Comparison of ENCODE assay signal across 18 cellular contexts in genomic region chr16:15533386-15533785, GRCh38.
DNase-seq lines count a peak whose midpoint lies in the region; ATAC-seq and TF ChIP-seq lines count a peak whose summit lies in the region.
"Had no signal": no experiment of that assay in that cellular context is flagged by ENCODE, and none has a peak within 500 bp of the region (broad histone marks: within the 10 kb centered on the region; RNA-seq: fewer than 3 reads in every experiment).

No MANE protein-coding gene starts in this region.

- no peak overlapping the region for H3K4ac ChIP-seq in mesenchymal stem cell (ENCODE audit: low read depth in 1 of 2, low read length in 2 of 2)

- H4K8ac ChIP-seq in mesenchymal stem cell (ENCODE audit: low read length), result no peak overlapping the region

- TF ChIP-seq CTCF in WTC11 (IDR thresholded peaks at IDR 0.05) (no peak), neural progenitor cell (IDR thresholded peaks at IDR 0.05) (no peak)

- peaks cover 0 to 7% (median 0%) of the 10 kb centered on the region in 11 experiments; a peak in 3 of 22 replicates for H3K36me3 ChIP-seq in BLaER1 treated with 17β-estradiol and CSF1 and Interleukin-3, amounts not matched to agents 10 nM and 100 nM
- H3K36me3 ChIP-seq in H7 (replicated peaks; ENCODE audit: control insufficient read depth, insufficient read depth, low read length) (no peaks in the 10 kb centered on the region), mesenchymal stem cell (ENCODE audit: control insufficient read depth in 1 of 2, insufficient read depth in 2 of 2, low read depth in 1 of 2, low read length in 2 of 2) (peaks cover 12 to 73% of the 10 kb centered on the region in 2 experiments), neural progenitor cell (no peaks in the 10 kb centered on the region)
- H3K36me3 ChIP-seq: BE2C had no signal

- H3K14ac ChIP-seq in mesenchymal stem cell (ENCODE audit: low read length in 2 of 2), result no peak overlapping the region

- H3K4me3 Mint-ChIP-seq in WTC11 (no peak overlapping the region), neural progenitor cell (no peak overlapping the region)
- H3K4me3 Mint-ChIP-seq: CD8-positive, alpha-beta memory T cell had no signal

- peaks cover 0 to 34% (median 0%) of the 10 kb centered on the region in 11 experiments; a peak in 9 of 22 replicates for H3K9me3 ChIP-seq in BLaER1 treated with 17β-estradiol and CSF1 and Interleukin-3, amounts not matched to agents 10 nM and 100 nM (replicated peaks in 1 of 11)
- H3K9me3 ChIP-seq in mesenchymal stem cell (ENCODE audit: control insufficient read depth, low read length) (no peaks in the 10 kb centered on the region), neural progenitor cell (ENCODE audit: low read depth) (no peaks in the 10 kb centered on the region)
- H3K9me3 ChIP-seq: A549, BE2C, Caco-2 had no signal

- H3K4me3 ChIP-seq in BLaER1 treated with 17β-estradiol and CSF1 and Interleukin-3, amounts not matched to agents 10 nM and 100 nM, result no peak overlapping the region
- no peak overlapping the region for H3K4me3 ChIP-seq in H7 (ENCODE audit: insufficient read depth, low read depth, low read length)
- no peak overlapping the region for H3K4me3 ChIP-seq in mesenchymal stem cell (ENCODE audit: insufficient read depth in 1 of 2, low read depth in 1 of 2, low read length in 2 of 2)
- no peak overlapping the region for H3K4me3 ChIP-seq in neural progenitor cell
- H3K4me3 ChIP-seq: A549, GM12878 had no signal

- H3K4me2 ChIP-seq in BLaER1 treated with 17β-estradiol and CSF1 and Interleukin-3, amounts not matched to agents 10 nM and 100 nM, result peak overlapping the region; percentile 2 to 60 (median 44); a peak in 19 of 22 replicates
- no peak overlapping the region for H3K4me2 ChIP-seq in mesenchymal stem cell (ENCODE audit: low read length, poor library complexity, severe bottlenecking)
- H3K4me2 ChIP-seq in neural progenitor cell, result no peak overlapping the region
- H3K4me2 ChIP-seq: A549 had no signal

- no peak overlapping the region for H2BK15ac ChIP-seq in mesenchymal stem cell (ENCODE audit: low read depth, poor library complexity, severe bottlenecking)

- no peak overlapping the region for H3K27ac Mint-ChIP-seq in WTC11
- no peak overlapping the region for H3K27ac Mint-ChIP-seq in neural progenitor cell
- H3K27ac Mint-ChIP-seq: CD8-positive, alpha-beta memory T cell had no signal

- CTCF ChIA-PET in WTC11 (lab: Charles Lee), result no interaction called here

- H2BK5ac ChIP-seq in mesenchymal stem cell (ENCODE audit: low read depth, low read length, poor library complexity, severe bottlenecking), result no peak overlapping the region

- H3K27ac ChIP-seq in BLaER1 treated with 17β-estradiol and CSF1 and Interleukin-3, amounts not matched to agents 10 nM and 100 nM, result no peak overlapping the region
- H3K27ac ChIP-seq in mesenchymal stem cell (ENCODE audit: low read length, poor library complexity, severe bottlenecking), result no peak overlapping the region
- H3K27ac ChIP-seq in neural progenitor cell, result no peak overlapping the region
- H3K27ac ChIP-seq: A549, HL-60 had no signal

- H2BK12ac ChIP-seq in mesenchymal stem cell (ENCODE audit: low read length in 2 of 2), result no peak overlapping the region

- no peak overlapping the region for H4K91ac ChIP-seq in mesenchymal stem cell (ENCODE audit: low read length)

- H3K9ac ChIP-seq in BLaER1 treated with 17β-estradiol and CSF1 and Interleukin-3, amounts not matched to agents 10 nM and 100 nM, result no peak overlapping the region
- H3K9ac ChIP-seq in mesenchymal stem cell (ENCODE audit: low read length) (no peak overlapping the region), neural progenitor cell (no peak overlapping the region)

- no peaks in the 10 kb centered on the region for H3K27me3 ChIP-seq in BLaER1 treated with 17β-estradiol and CSF1 and Interleukin-3, amounts not matched to agents 10 nM and 100 nM
- H3K27me3 ChIP-seq in H7 (ENCODE audit: control insufficient read depth, insufficient read depth, low read length), result no peaks in the 10 kb centered on the region
- no peaks in the 10 kb centered on the region for H3K27me3 ChIP-seq in mesenchymal stem cell (ENCODE audit: control insufficient read depth in 1 of 2, insufficient read depth in 1 of 2, low read length in 2 of 2)
- H3K27me3 ChIP-seq in neural progenitor cell, result no peaks in the 10 kb centered on the region
- H3K27me3 ChIP-seq: BE2C had no signal

- H3K9me3 Mint-ChIP-seq in WTC11 (no peaks in the 10 kb centered on the region), neural progenitor cell (no peaks in the 10 kb centered on the region)
- H3K9me3 Mint-ChIP-seq: CD8-positive, alpha-beta memory T cell had no signal

- peaks cover 25% of the 10 kb centered on the region for H3K79me1 ChIP-seq in mesenchymal stem cell (replicated peaks; ENCODE audit: low read length, poor library complexity, severe bottlenecking)

- H3K18ac ChIP-seq in mesenchymal stem cell (ENCODE audit: low read depth in 1 of 2, low read length in 2 of 2), result no peak overlapping the region

- ATAC-seq in WTC11 (peak; percentile 90), GM19328 (IDR thresholded peaks at IDR 0.05; ENCODE audit: unreplicated experiment) (no peak)
- ATAC-seq: A549, GM12878 had no signal

- H3K4me1 ChIP-seq in BLaER1 treated with 17β-estradiol and CSF1 and Interleukin-3, amounts not matched to agents 10 nM and 100 nM, result peaks cover 7 to 11% (median 9%) of the 10 kb centered on the region in 10 experiments
- H3K4me1 ChIP-seq in mesenchymal stem cell (ENCODE audit: control insufficient read depth, insufficient read depth, low read depth, low read length), result no peaks in the 10 kb centered on the region
- no peaks in the 10 kb centered on the region for H3K4me1 ChIP-seq in neural progenitor cell
- H3K4me1 ChIP-seq: A549, BE2C, Caco-2 had no signal

- POLR2A ChIA-PET in WTC11 (lab: Charles Lee), result no interaction called here

- H3K27me3 Mint-ChIP-seq in WTC11 (ENCODE audit: low read depth) (no peaks in the 10 kb centered on the region; the same call in 1 of the 2 replicates), neural progenitor cell (ENCODE audit: insufficient read depth, low read depth) (no peaks in the 10 kb centered on the region)

- no peaks in the 10 kb centered on the region for H3F3A ChIP-seq in neural progenitor cell (ENCODE audit: low read depth)

- no peaks in the 10 kb centered on the region for H3K4me1 Mint-ChIP-seq in WTC11
- H3K4me1 Mint-ChIP-seq in neural progenitor cell, result peaks cover 15% of the 10 kb centered on the region
- H3K4me1 Mint-ChIP-seq: CD8-positive, alpha-beta memory T cell had no signal

- no peaks in the 10 kb centered on the region for H4K20me1 ChIP-seq in BLaER1 treated with 17β-estradiol and CSF1 and Interleukin-3, amounts not matched to agents 10 nM and 100 nM
- H4K20me1 ChIP-seq in neural progenitor cell (ENCODE audit: low read depth), result peaks cover 4% of the 10 kb centered on the region

- no peak overlapping the region for H2AK5ac ChIP-seq in mesenchymal stem cell (ENCODE audit: low read length, severe bottlenecking)

- H3K79me2 ChIP-seq in neural progenitor cell (ENCODE audit: low read depth), result no peaks in the 10 kb centered on the region

- H3K36me3 Mint-ChIP-seq in WTC11 (no peaks in the 10 kb centered on the region), neural progenitor cell (no peaks in the 10 kb centered on the region)
- H3K36me3 Mint-ChIP-seq: CD8-positive, alpha-beta memory T cell had no signal

- DNase-seq in H7 (peak; percentile 88), WTC11 (ENCODE audit: low spot score) (no peak), iPS-NIHi11 (ENCODE audit: low spot score) (peak; percentile 68), mesenchymal stem cell (no peak), neural progenitor cell (ENCODE audit: low spot score) (no peak)
- DNase-seq: BE2C; Caco-2; CD8-positive, alpha-beta memory T cell; DMS 273 treated with DMSO at 0.1 percent for 48 hours; DMS79; GOT3; HCEC 1CT; KBM-7 had no signal

- no peak overlapping the region for H3K23ac ChIP-seq in mesenchymal stem cell (ENCODE audit: low read length in 2 of 2)

- 93% methylated on average over 4 of the region's 4 CpGs for WGBS in mesenchymal stem cell

- H2BK120ac ChIP-seq in mesenchymal stem cell (ENCODE audit: low read depth, low read length), result no peak overlapping the region

- H2AFZ ChIP-seq in mesenchymal stem cell (ENCODE audit: low read depth, low read length) (no peak overlapping the region), neural progenitor cell (replicated peaks) (no peak overlapping the region)

TF ChIP-seq in WTC11, 78 proteins besides CTCF, POLR2A, EP300 and RAD21 (continues in another document):
- peak; percentile 67 for TF ChIP-seq NFYB (CRISPR knock-in tag; conservative IDR thresholded peaks at IDR 0.05; ENCODE audit: low read depth)
- TF ChIP-seq MXD4 (CRISPR knock-in tag; IDR thresholded peaks at IDR 0.05; ENCODE audit: borderline replicate concordance), result no peak
- no peak for TF ChIP-seq ZNF532 (CRISPR knock-in tag; IDR thresholded peaks at IDR 0.05; ENCODE audit: borderline replicate concordance)
- no peak for TF ChIP-seq GRHL2 (CRISPR knock-in tag; IDR thresholded peaks at IDR 0.05; ENCODE audit: insufficient replicate concordance, severe bottlenecking)

Comparison
In these comparisons a context has a peak if more than half of its experiments do, and no peak if none do; other contexts are left out.
1. H3K4me2 ChIP-seq: peak in BLaER1 treated with 17β-estradiol and CSF1 and Interleukin-3, amounts not matched to agents 10 nM and 100 nM (11 of 11); none in mesenchymal stem cell (single experiment) and neural progenitor cell (single experiment).
2. DNase-seq: peak in H7 (single experiment) and iPS-NIHi11 (single experiment); none in WTC11 (single experiment), mesenchymal stem cell (single experiment) and neural progenitor cell (single experiment).